Comparison of ENCODE assay signal across 8 cellular contexts in the genomic region with DNA sequence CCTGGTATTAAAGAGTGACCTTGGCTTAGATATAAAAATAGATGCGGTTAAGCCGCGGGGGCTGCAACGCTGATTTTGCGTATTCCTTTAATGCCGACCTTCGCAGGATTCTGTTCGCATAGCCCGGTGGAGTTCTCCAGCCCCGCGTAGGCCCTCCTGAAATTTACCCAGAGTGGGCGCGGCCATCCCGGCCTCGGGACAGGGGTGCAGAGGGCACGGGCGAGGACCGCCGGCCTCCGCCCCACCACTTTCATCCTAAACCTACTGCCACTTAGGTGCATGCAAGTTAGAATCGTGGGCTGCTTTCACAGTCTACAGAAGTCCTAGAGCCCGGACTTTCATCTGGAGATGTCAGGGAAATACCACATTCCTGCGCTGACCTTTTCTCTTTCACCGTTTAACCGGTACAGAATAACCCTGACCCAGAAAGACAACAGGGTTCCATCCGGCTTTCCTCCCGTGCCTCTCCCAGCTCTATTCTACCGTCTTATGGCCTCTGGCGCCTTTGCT. TPM values are rescaled to one million over a fixed set of nuclear protein-coding genes. Genes with fewer than 3 reads are reported as not detected.
DNase-seq lines count a peak whose midpoint lies in the region; ATAC-seq and TF ChIP-seq lines count a peak whose summit lies in the region.

No MANE protein-coding gene starts in this region.

- POLR2A ChIA-PET in activated CD4-positive, alpha-beta memory T cell treated with anti-CD3 and anti-CD28 coated beads, Interleukin-2, amount 10 ng/mL, durations not matched to agents 7 days and 5 days (lab: Charles Lee), result interaction anchor here (1.0 kb wide), 1 partner anchor 100 kb away, joined by 4 read pairs; a partner anchor contains a TSS

- H3K9ac ChIP-seq in MM.1S (ENCODE audit: low read length), result no peak overlapping the region

- 12% methylated on average over 29 of the region's 29 CpGs for WGBS in hepatocyte (ENCODE audit: low lambda C conversion rate, missing lambda C conversion rate)

- peaks cover 29% of the 10 kb centered on the region for H3K27me3 Mint-ChIP-seq in activated CD4-positive, alpha-beta memory T cell treated with anti-CD3 and anti-CD28 coated beads, Interleukin-2, amount 10 ng/mL, durations not matched to agents 7 days and 5 days

- H2AFZ ChIP-seq in hepatocyte (peak overlapping the region; percentile 80), MM.1S (ENCODE audit: low read length) (no peak overlapping the region)

- H3K36me3 ChIP-seq in hepatocyte (replicated peaks; ENCODE audit: insufficient read depth, low read depth) (no peaks in the 10 kb centered on the region), gastrocnemius medialis (no peaks in the 10 kb centered on the region), MM.1S (replicated peaks; ENCODE audit: insufficient read depth, low read length) (no peaks in the 10 kb centered on the region)

- H4K20me1 ChIP-seq in hepatocyte (ENCODE audit: insufficient read depth, poor library complexity, severe bottlenecking), result no peaks in the 10 kb centered on the region
- H4K20me1 ChIP-seq in MM.1S (ENCODE audit: insufficient read depth, low read length), result no peaks in the 10 kb centered on the region

- no peaks in the 10 kb centered on the region for H3K27me3 ChIP-seq in hepatocyte
- H3K27me3 ChIP-seq in gastrocnemius medialis, result peaks cover 31 to 47% (median 38%) of the 10 kb centered on the region in 3 donors
- no peaks in the 10 kb centered on the region for H3K27me3 ChIP-seq in MM.1S (replicated peaks; ENCODE audit: insufficient read depth, low read length)

- no peaks in the 10 kb centered on the region for H3K9me3 Mint-ChIP-seq in activated CD4-positive, alpha-beta memory T cell treated with anti-CD3 and anti-CD28 coated beads, Interleukin-2, amount 10 ng/mL, durations not matched to agents 7 days and 5 days

- TF ChIP-seq POLR2A in gastrocnemius medialis (IDR thresholded peaks at IDR 0.05), result no peak

- peak overlapping the region; percentile 86 for H3K4me3 ChIP-seq in hepatocyte
- H3K4me3 ChIP-seq in gastrocnemius medialis, result peak overlapping the region in 3 of 4 donors; percentile 45 to 50 (median 48)
- no peak overlapping the region for H3K4me3 ChIP-seq in MM.1S (ENCODE audit: low read length)

- H3K4me3 Mint-ChIP-seq in activated CD4-positive, alpha-beta memory T cell treated with anti-CD3 and anti-CD28 coated beads, Interleukin-2, amount 10 ng/mL, durations not matched to agents 7 days and 5 days, result peak overlapping the region; percentile 72

- CTCF ChIA-PET in activated CD4-positive, alpha-beta memory T cell treated with anti-CD3 and anti-CD28 coated beads, Interleukin-2, amount 10 ng/mL, durations not matched to agents 7 days and 5 days (lab: Charles Lee), result interaction anchor here (1.1 to 1.5 kb wide), 2 partner anchors 28 to 100 kb away, joined by 3 read pairs; a partner anchor contains a TSS

- H3K4me1 Mint-ChIP-seq in activated CD4-positive, alpha-beta memory T cell treated with anti-CD3 and anti-CD28 coated beads, Interleukin-2, amount 10 ng/mL, durations not matched to agents 7 days and 5 days, result peaks cover 13% of the 10 kb centered on the region

- H3K27ac Mint-ChIP-seq in activated CD4-positive, alpha-beta memory T cell treated with anti-CD3 and anti-CD28 coated beads, Interleukin-2, amount 10 ng/mL, durations not matched to agents 7 days and 5 days, result peak overlapping the region; percentile 33

- H3K4me1 ChIP-seq in hepatocyte (ENCODE audit: insufficient read depth), result peaks cover 7% of the 10 kb centered on the region
- no peaks in the 10 kb centered on the region for H3K4me1 ChIP-seq in gastrocnemius medialis
- H3K4me1 ChIP-seq in MM.1S (ENCODE audit: low read length), result no peaks in the 10 kb centered on the region

- DNase-seq in Right ventricle myocardium inferior (ENCODE audit: missing footprints) (no peak), cardiac septum (ENCODE audit: low spot score) (no peak), hepatocyte (ENCODE audit: low spot score) (peak; percentile 38), gastrocnemius medialis (no peak), SK-N-DZ (ENCODE audit: low spot score) (no peak), MM.1S (no peak), NCI-H446 (lab: John Stamatoyannopoulos, UW) (no peak)
- no peak for DNase-seq in activated CD4-positive, alpha-beta memory T cell treated with anti-CD3 and anti-CD28 coated beads, Interleukin-2, amount 10 ng/mL, durations not matched to agents 7 days and 5 days

- peak overlapping the region; percentile 89 for H3K4me2 ChIP-seq in hepatocyte
- H3K4me2 ChIP-seq in MM.1S (ENCODE audit: low read depth, low read length), result no peak overlapping the region

- H3K9me3 ChIP-seq in hepatocyte (ENCODE audit: low read depth), result no peaks in the 10 kb centered on the region
- H3K9me3 ChIP-seq in gastrocnemius medialis, result no peaks in the 10 kb centered on the region
- no peaks in the 10 kb centered on the region for H3K9me3 ChIP-seq in MM.1S (replicated peaks; ENCODE audit: insufficient read depth, low read length)

- no peaks in the 10 kb centered on the region for H3F3A ChIP-seq in MM.1S (ENCODE audit: insufficient read depth, low read length)

- intact Hi-C loops in Right ventricle myocardium inferior (cut with DNase I), result no loop called here
- intact Hi-C loops in cardiac septum (cut with DNase I), result no loop called here
- intact Hi-C loops in gastrocnemius medialis (cut with DNase I; ENCODE audit: low total_unique reads), result no loop called here

- peaks cover 28% of the 10 kb centered on the region for H3K79me2 ChIP-seq in hepatocyte
- H3K79me2 ChIP-seq in MM.1S (ENCODE audit: low read length), result no peaks in the 10 kb centered on the region

- TF ChIP-seq CTCF in hepatocyte (IDR thresholded peaks at IDR 0.05; ENCODE audit: poor library complexity), result no peak
- TF ChIP-seq CTCF in gastrocnemius medialis (IDR thresholded peaks at IDR 0.05 in 4 of 5, conservative IDR thresholded peaks at IDR 0.05 in 1 of 5), result no peak
- no peak for TF ChIP-seq CTCF in MM.1S (IDR thresholded peaks at IDR 0.05; ENCODE audit: low read length)

- H3K9me2 ChIP-seq in hepatocyte (replicated peaks; ENCODE audit: insufficient read depth) (no peaks in the 10 kb centered on the region), MM.1S (replicated peaks; ENCODE audit: insufficient read depth, low read length) (no peaks in the 10 kb centered on the region)

- H3K27ac ChIP-seq in hepatocyte (peak overlapping the region; percentile 89), gastrocnemius medialis (no peak overlapping the region), MM.1S (ENCODE audit: low read length) (no peak overlapping the region)

- ATAC-seq in Right ventricle myocardium inferior, result peak; percentile 46
- ATAC-seq in gastrocnemius medialis, result no peak

- in situ Hi-C loops in gastrocnemius medialis (cut with MboI; ENCODE audit: low sequenced_read_pairs in 4 of 4), result no loop called here

- H3K36me3 Mint-ChIP-seq in activated CD4-positive, alpha-beta memory T cell treated with anti-CD3 and anti-CD28 coated beads, Interleukin-2, amount 10 ng/mL, durations not matched to agents 7 days and 5 days (ENCODE audit: low read depth), result peaks cover 3% of the 10 kb centered on the region

RNA-seq across cellular contexts. Expression of a gene that starts 0.5 kb away (rescaled TPM):
- total RNA-seq in Right ventricle myocardium inferior, result 3.0 TPM
- 6.5 TPM for total RNA-seq in cardiac septum
- total RNA-seq in activated CD4-positive, alpha-beta memory T cell treated with anti-CD3 and anti-CD28 coated beads, Interleukin-2, amount 10 ng/mL, durations not matched to agents 7 days and 5 days, result 1 to 10 TPM; 3.5 to 4.6 TPM
- total RNA-seq in hepatocyte, result 13.7 and 16.2 TPM in 2 replicates
- polyA plus RNA-seq in hepatocyte, result 3.1 and 3.3 TPM in 2 replicates
- under 1 TPM in 1 of 4 donors, not detected in 3; 0.53 TPM for total RNA-seq in gastrocnemius medialis
- polyA plus RNA-seq in SK-N-DZ (2014; cell fraction: cytosol; rRNA removed), result 11.2 and 12.0 TPM in 2 replicates
- 16.5 and 17.6 TPM in 2 replicates for polyA plus RNA-seq in SK-N-DZ (2014; cell fraction: nucleus; rRNA removed)
